ENCODE assay signal across 8 cellular contexts in the genomic region with DNA sequence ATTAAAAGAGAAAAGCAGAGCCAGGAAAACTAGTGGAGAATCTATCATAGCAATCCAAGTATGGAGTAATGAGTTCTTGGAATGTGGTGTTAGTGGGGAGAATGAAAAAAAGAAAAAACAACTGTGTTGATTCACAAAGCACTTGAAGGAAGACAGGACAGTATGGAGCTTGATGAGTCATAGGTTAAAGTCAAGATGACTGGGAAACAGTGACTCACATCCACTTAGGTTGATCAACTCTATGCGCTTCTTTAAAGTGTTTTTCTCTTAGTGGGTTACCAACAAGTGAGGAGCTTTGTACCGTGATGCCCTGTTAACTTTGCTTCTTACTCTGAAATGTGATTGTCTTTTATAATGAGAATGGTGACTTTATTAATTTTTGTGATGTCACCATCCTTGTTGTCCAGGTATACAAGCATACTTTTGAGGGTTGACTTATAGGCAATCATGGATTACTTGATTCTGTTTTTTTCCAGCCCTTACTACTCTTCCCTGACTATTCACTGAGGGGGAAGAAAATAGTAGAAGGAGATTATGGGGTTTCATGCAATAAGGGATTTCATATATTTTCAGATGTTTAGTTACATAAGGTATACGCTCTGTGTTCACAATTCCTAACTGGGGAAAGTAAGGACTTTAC. TPM values are rescaled to one million over a fixed set of nuclear protein-coding genes. Genes with fewer than 3 reads are reported as not detected.
A peak's percentile ranks its signal among the peaks of the same experiment; 100 is the strongest.
DNase-seq lines count a peak whose midpoint lies in the region; ATAC-seq, FAIRE-seq and TF ChIP-seq lines count a peak whose summit lies in the region.

No MANE protein-coding gene starts in this region.

- no peaks in the 10 kb centered on the region for H3K27me3 ChIP-seq in H7 (ENCODE audit: control insufficient read depth, insufficient read depth, low read length)

- CTCF ChIA-PET in HEK293T (lab: Yijun Ruan, JAX), result no interaction called here

- DNase-seq in EH (ENCODE audit: low read depth) (peak; percentile 97), HEK293T (ENCODE audit: extremely low spot score) (peak; percentile 9), RCC 7860 (ENCODE audit: low spot score) (peak; percentile 95), fibroblast of peridontal ligament (ENCODE audit: extremely low read depth) (peak; percentile 98), superior temporal gyrus (ENCODE audit: extremely low spot score) (no peak), SKM-1 (lab: John Stamatoyannopoulos, UW; ENCODE audit: unreplicated experiment) (no peak), H7 (no peak)

- ATAC-seq in GM21367 (IDR thresholded peaks at IDR 0.05; ENCODE audit: unreplicated experiment), result no peak

- no peak overlapping the region for H3K4me3 ChIP-seq in H7 (ENCODE audit: insufficient read depth, low read depth, low read length)

- H3K36me3 ChIP-seq in H7 (replicated peaks; ENCODE audit: control insufficient read depth, insufficient read depth, low read length), result no peaks in the 10 kb centered on the region

- FAIRE-seq in RCC 7860 (lab: Jason Lieb, UNC), result peak; percentile 98

- POLR2A ChIA-PET in HEK293T (lab: Yijun Ruan, JAX), result no interaction called here

TF ChIP-seq in HEK293T, 16 proteins besides CTCF, POLR2A, EP300 and RAD21:
- no peak for TF ChIP-seq CTBP1 (IDR thresholded peaks at IDR 0.05; ENCODE audit: borderline replicate concordance)
- TF ChIP-seq ARNT (IDR thresholded peaks at IDR 0.05), result no peak
- TF ChIP-seq L3MBTL2 (conservative IDR thresholded peaks at IDR 0.05), result no peak
- TF ChIP-seq SP1 (IDR thresholded peaks at IDR 0.05), result no peak

RNA-seq across cellular contexts. Expression of a gene that starts 32.1 kb away (rescaled TPM):
- 14.4 and 16.8 TPM in 2 replicates for total RNA-seq in H7 (2014; rRNA removed; shearing (Covaris generic))

Comparison
In these comparisons a context has a peak if more than half of its experiments do, and no peak if none do; other contexts are left out.
1. DNase-seq: peak in EH (single experiment), HEK293T (single experiment), RCC 7860 (single experiment) and fibroblast of peridontal ligament (single experiment); none in superior temporal gyrus (single experiment), SKM-1 (single experiment) and H7 (single experiment).